In the genomic region with DNA sequence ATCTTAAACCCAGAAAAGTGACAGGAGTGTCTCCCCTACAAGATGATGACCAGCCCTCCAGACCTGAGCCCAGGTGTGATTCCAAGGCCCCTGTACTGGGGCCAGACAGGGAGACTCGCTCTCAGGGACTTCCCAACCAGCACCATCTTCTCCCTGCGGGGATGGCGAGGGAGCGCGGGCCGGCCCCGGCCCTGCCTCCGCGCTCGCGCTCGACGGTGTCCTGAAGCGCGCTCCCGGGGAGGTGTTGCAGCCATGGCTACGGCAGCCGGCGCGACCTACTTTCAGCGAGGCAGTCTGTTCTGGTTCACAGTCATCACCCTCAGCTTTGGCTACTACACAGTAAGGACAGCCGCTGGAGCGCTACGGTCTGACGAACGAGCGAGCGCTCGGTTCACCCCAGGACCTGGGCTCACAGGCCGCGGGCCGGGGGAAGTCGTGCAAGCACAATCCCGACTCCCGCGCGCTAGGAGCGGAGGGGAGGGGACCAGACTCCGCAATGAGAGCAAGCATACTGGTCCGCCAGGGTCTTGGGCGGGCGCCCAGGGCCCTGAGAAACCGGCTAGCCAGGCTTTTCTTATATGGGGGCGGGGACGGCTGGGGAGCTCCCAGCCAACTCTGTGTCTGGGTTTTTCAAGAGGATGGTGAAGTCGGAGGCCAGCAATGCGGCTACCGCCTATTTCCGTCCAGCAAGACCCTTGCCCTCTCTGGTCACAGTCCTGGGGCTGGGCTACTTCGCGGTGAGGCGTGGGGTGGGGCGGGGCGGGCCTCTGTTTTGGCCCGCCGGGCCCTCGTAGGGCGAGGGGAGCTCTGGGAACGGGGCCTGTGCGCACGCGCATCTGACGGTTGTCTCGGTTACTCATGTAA, we compare ENCODE assay signal across 8 cellular contexts.
DNase-seq lines count a peak whose midpoint lies in the region; ATAC-seq lines count a peak whose summit lies in the region.

A gene with protein sequence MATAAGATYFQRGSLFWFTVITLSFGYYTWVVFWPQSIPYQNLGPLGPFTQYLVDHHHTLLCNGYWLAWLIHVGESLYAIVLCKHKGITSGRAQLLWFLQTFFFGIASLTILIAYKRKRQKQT (plus strand): TSS at position 218 of the 864 bp plus-strand sequence. CDS start 35 bp downstream, at position 253.

- DNase-seq in AG08395 (ENCODE audit: low spot score), result peak; percentile 96
- peak; percentile 83 for DNase-seq in NCI-H2227 treated with DMSO at 0.1 percent for 48 hours (lab: John Stamatoyannopoulos, UW)
- DNase-seq in activated CD4-positive, CD25-positive, alpha-beta regulatory T cell treated with anti-CD3 and anti-CD28 coated beads, Interleukin-2, amount 50 U/mL, for 16 hours (ENCODE audit: low read depth, low spot score), result peak; percentile 77
- DNase-seq in central memory CD4-positive, alpha-beta T cell, result peak; percentile 82
- DNase-seq in islet precursor cell, result peak; percentile 98
- peak; percentile 89 for DNase-seq in stimulated activated CD4-positive, alpha-beta T cell treated with anti-CD3 and anti-CD28 coated beads, Interleukin-12 subunit alpha, Interleukin-12 subunit beta, amount 100 ng/mL, for 4 hours

- ATAC-seq in GM18907 (IDR thresholded peaks at IDR 0.05; ENCODE audit: unreplicated experiment), result peak; percentile 85
- ATAC-seq in HG03139 (IDR thresholded peaks at IDR 0.05; ENCODE audit: unreplicated experiment), result peak; percentile 75

Comparison
In these comparisons a context has a peak if more than half of its experiments do, and no peak if none do; other contexts are left out.
1. Peak in every context shown above with its lines: DNase-seq and ATAC-seq.